1 cellular context compared by ENCODE assay signal in genomic region chr15:88904257-88904807, GRCh38.
A peak's percentile ranks its signal among the peaks of the same experiment; 100 is the strongest.
TF ChIP-seq lines count a peak whose summit lies in the region.

No MANE protein-coding gene starts in this region.

TF ChIP-seq in K562, 482 proteins besides CTCF, POLR2A, EP300 and RAD21 (continued from another document):
- TF ChIP-seq ZMIZ1 (IDR thresholded peaks at IDR 0.05; ENCODE audit: low read depth in 2 of 2, low read length in 2 of 2) (0 out of 4 replicates have a peak, but pooled peaks of 1 of the 2 experiments have one; percentile 22), LCOR (CRISPR knock-in tag; IDR thresholded peaks at IDR 0.05) (0 out of 2 replicates have a peak, but pooled peaks have one; percentile 10), BHLHE40 (IDR thresholded peaks at IDR 0.05; ENCODE audit: low read length) (0 out of 2 replicates have a peak, but pooled peaks have one; percentile 7), SP1 (CRISPR knock-in tag; IDR thresholded peaks at IDR 0.05) (peak; percentile 54), TBL1XR1 (IDR thresholded peaks at IDR 0.05; ENCODE audit: low read length in 2 of 2) (0 out of 4 replicates have a peak, but pooled peaks of 1 of the 2 experiments have one; percentile 25), ZBTB7A (IDR thresholded peaks at IDR 0.05; ENCODE audit: borderline replicate concordance, control insufficient read depth, low read depth, low read length) (0 out of 2 replicates have a peak, but pooled peaks have one; percentile 52), NRF1 (conservative IDR thresholded peaks at IDR 0.05 in 1 of 2, IDR thresholded peaks at IDR 0.05 in 1 of 2) (0 out of 4 replicates have a peak, but pooled peaks of 1 of the 2 experiments have one; percentile 3), ARID1B (IDR thresholded peaks at IDR 0.05) (0 out of 2 replicates have a peak, but pooled peaks have one; percentile 46)
TF ChIP-seq in K562: peak in this region for 9.
